1 cellular context compared by ENCODE assay signal in genomic region chr3:65575376-65575840, GRCh38.
A peak's percentile ranks its signal among the peaks of the same experiment; 100 is the strongest.
TF ChIP-seq lines count a peak whose summit lies in the region.

No MANE protein-coding gene starts in this region.

TF ChIP-seq in H1, 55 proteins besides CTCF, POLR2A, EP300 and RAD21:
- TF ChIP-seq RNF2 (IDR thresholded peaks at IDR 0.05; ENCODE audit: borderline replicate concordance, low read depth, low read length, missing control alignments, poor library complexity, severe bottlenecking) (no peak), CEBPB (IDR thresholded peaks at IDR 0.05; ENCODE audit: low read depth, low read length) (peak; percentile 61; the same call in 1 of the 2 replicates)
